In the genomic region with DNA sequence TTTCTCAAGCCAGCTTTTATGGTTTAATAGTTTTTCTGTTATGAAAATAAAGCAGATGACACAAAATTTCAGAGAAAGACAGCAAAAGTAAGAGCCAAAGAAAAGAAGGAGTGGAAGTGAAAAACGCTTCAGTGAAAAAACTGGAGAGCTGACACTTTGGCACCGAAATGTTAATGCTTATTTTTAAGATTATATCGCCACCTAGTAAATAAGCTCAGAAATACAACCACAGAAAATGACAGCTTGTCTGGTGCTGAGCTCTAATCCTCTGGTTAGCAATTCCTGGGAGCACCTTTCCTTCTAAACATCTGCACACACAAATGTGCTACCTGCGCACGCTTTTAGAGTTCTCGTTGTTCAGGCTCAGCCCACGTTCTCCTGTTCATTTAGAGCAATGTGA, we compare ENCODE assay signal across 8 cellular contexts.
A peak's percentile ranks its signal among the peaks of the same experiment; 100 is the strongest.
DNase-seq lines count a peak whose midpoint lies in the region; ATAC-seq and TF ChIP-seq lines count a peak whose summit lies in the region.

No MANE protein-coding gene starts in this region.

- ATAC-seq in HG02973 (IDR thresholded peaks at IDR 0.05; ENCODE audit: unreplicated experiment) (peak; percentile 54), left lung (peak; percentile 71)
- ATAC-seq in activated CD4-positive, CD25-positive, alpha-beta regulatory T cell treated with anti-CD3 and anti-CD28 coated beads, Interleukin-2, amount 50 U/mL, for 24 hours, result no peak

- H3K4me1 ChIP-seq in left lung, result no peaks in the 10 kb centered on the region

- no peaks in the 10 kb centered on the region for H3K9me3 ChIP-seq in left lung

- intact Hi-C loops in left lung (cut with DNase I), result loop anchor here in 1 of 2 donors (5.0 kb wide), 2 partner anchors 309 to 724 kb away; no protein-coding TSS in a partner anchor

- in situ Hi-C loops in T47D (cut with HindIII; ENCODE audit: low pct_unique_long_range_greater_than_20kb, low sequenced_read_pairs), result no loop called here

- H3K27me3 ChIP-seq in left lung, result no peaks in the 10 kb centered on the region

- TF ChIP-seq CTCF in GM12865 (IDR thresholded peaks at IDR 0.05; ENCODE audit: insufficient read depth, low read depth, low read length, missing control alignments) (peak; percentile 26), left lung (IDR thresholded peaks at IDR 0.05) (peak; percentile 18 to 21)

- DNase-seq in 8988T, result peak; percentile 11
- DNase-seq in GM12865 (ENCODE audit: low read depth), result peak; percentile 35
- DNase-seq in NCI-H524 treated with DMSO at 0.1 percent for 48 hours (lab: John Stamatoyannopoulos, UW), result peak; percentile 66
- peak; percentile 42 to 59 for DNase-seq in T47D (ENCODE audit: low read depth in 1 of 2, low spot score in 1 of 2)
- no peak for DNase-seq in left lung
- no peak for DNase-seq in HK-2 (ENCODE audit: unreplicated experiment)

- no peaks in the 10 kb centered on the region for H3K36me3 ChIP-seq in left lung

- H3K4me3 ChIP-seq in GM12865 (ENCODE audit: low read depth, low read length) (no peak overlapping the region), left lung (no peak overlapping the region)

- H3K27ac ChIP-seq in left lung, result no peak overlapping the region

Comparison
In these comparisons a context has a peak if more than half of its experiments do, and no peak if none do; other contexts are left out.
1. DNase-seq: peak in 8988T (single experiment), GM12865 (single experiment), NCI-H524 treated with DMSO at 0.1 percent for 48 hours (single experiment) and T47D (2 of 2); none in left lung (0 of 2) and HK-2 (single experiment).
2. ATAC-seq: peak in HG02973 (single experiment) and left lung (single experiment); none in activated CD4-positive, CD25-positive, alpha-beta regulatory T cell treated with anti-CD3 and anti-CD28 coated beads, Interleukin-2, amount 50 U/mL, for 24 hours (0 of 2).